In genomic region chr22:40728731-40729189, GRCh38 we compare ENCODE assay signal across 9 cellular contexts. TPM values are rescaled to one million over a fixed set of nuclear protein-coding genes. Genes with fewer than 3 reads are reported as not detected.
DNase-seq lines count a peak whose midpoint lies in the region; ATAC-seq and TF ChIP-seq lines count a peak whose summit lies in the region.
"Had no signal": no experiment of that assay in that cellular context is flagged by ENCODE, and none has a peak within 500 bp of the region (broad histone marks: within the 10 kb centered on the region; RNA-seq: fewer than 3 reads in every experiment).

No MANE protein-coding gene starts in this region.

- no peaks in the 10 kb centered on the region for H3K79me1 ChIP-seq in mesenchymal stem cell (replicated peaks; ENCODE audit: low read length, poor library complexity, severe bottlenecking)

- H3K9me3 Mint-ChIP-seq in activated T-helper 2 cell treated with anti-CD3 and anti-CD28 coated beads, Interferon-gamma antibody, Interleukin-2, Interleukin-4, amounts not matched to agents 10 μg/mL and 5 μg/mL and 100 μg/mL, durations not matched to agents 14 hours and 24 hours and 36 hours = peaks cover 4% of the 10 kb centered on the region

- WGBS in mesenchymal stem cell = 26% methylated on average over 13 of the region's 13 CpGs

- peak overlapping the region in 1 of 2 experiments; percentile 10 for H3K14ac ChIP-seq in mesenchymal stem cell (ENCODE audit: low read length in 2 of 2)

- no peaks in the 10 kb centered on the region for H3K36me3 ChIP-seq in cardiac muscle cell
- no peaks in the 10 kb centered on the region for H3K36me3 ChIP-seq in right atrium auricular region
- no peaks in the 10 kb centered on the region for H3K36me3 ChIP-seq in mesenchymal stem cell (ENCODE audit: control insufficient read depth in 1 of 2, insufficient read depth in 2 of 2, low read depth in 1 of 2, low read length in 2 of 2)
- no peaks in the 10 kb centered on the region for H3K36me3 ChIP-seq in tibial artery
- H3K36me3 ChIP-seq: left ventricle myocardium inferior had no signal

- peak; percentile 64 to 79 for DNase-seq in cardiac muscle cell (ENCODE audit: low read depth in 1 of 2, low spot score in 1 of 2)
- no peak for DNase-seq in right atrium auricular region (ENCODE audit: low spot score)
- DNase-seq in activated T-helper 2 cell treated with anti-CD3 and anti-CD28 coated beads, Interferon-gamma antibody, Interleukin-2, Interleukin-4, amounts not matched to agents 10 μg/mL and 5 μg/mL and 100 μg/mL, durations not matched to agents 14 hours and 24 hours and 36 hours (ENCODE audit: low spot score) = peak; percentile 49
- DNase-seq in mesenchymal stem cell = peak; percentile 86
- DNase-seq in cortex of kidney (lab: John Stamatoyannopoulos, UW) = no peak
- no peak for DNase-seq in tibial artery
- DNase-seq: left ventricle myocardium inferior had no signal

- H2BK15ac ChIP-seq in mesenchymal stem cell (ENCODE audit: low read depth, poor library complexity, severe bottlenecking) = no peak overlapping the region

- no peak overlapping the region for H3K23ac ChIP-seq in mesenchymal stem cell (ENCODE audit: low read length in 2 of 2)

- H2AK5ac ChIP-seq in mesenchymal stem cell (ENCODE audit: low read length, severe bottlenecking) = peak overlapping the region; percentile 36

- peak overlapping the region; percentile 51 for H3K4me3 Mint-ChIP-seq in activated T-helper 2 cell treated with anti-CD3 and anti-CD28 coated beads, Interferon-gamma antibody, Interleukin-2, Interleukin-4, amounts not matched to agents 10 μg/mL and 5 μg/mL and 100 μg/mL, durations not matched to agents 14 hours and 24 hours and 36 hours (ENCODE audit: low read depth)

- peaks cover 4% of the 10 kb centered on the region for H3K36me3 Mint-ChIP-seq in activated T-helper 2 cell treated with anti-CD3 and anti-CD28 coated beads, Interferon-gamma antibody, Interleukin-2, Interleukin-4, amounts not matched to agents 10 μg/mL and 5 μg/mL and 100 μg/mL, durations not matched to agents 14 hours and 24 hours and 36 hours (ENCODE audit: low read depth)

- no peak overlapping the region for H3K4me2 ChIP-seq in mesenchymal stem cell (ENCODE audit: low read length, poor library complexity, severe bottlenecking)

- no peaks in the 10 kb centered on the region for H3K9me3 ChIP-seq in cardiac muscle cell (ENCODE audit: low read depth)
- H3K9me3 ChIP-seq in right atrium auricular region = no peaks in the 10 kb centered on the region
- H3K9me3 ChIP-seq in mesenchymal stem cell (ENCODE audit: control insufficient read depth, low read length) = no peaks in the 10 kb centered on the region
- H3K9me3 ChIP-seq in tibial artery = no peaks in the 10 kb centered on the region
- H3K9me3 ChIP-seq: left ventricle myocardium inferior had no signal

- H3K27me3 Mint-ChIP-seq in activated T-helper 2 cell treated with anti-CD3 and anti-CD28 coated beads, Interferon-gamma antibody, Interleukin-2, Interleukin-4, amounts not matched to agents 10 μg/mL and 5 μg/mL and 100 μg/mL, durations not matched to agents 14 hours and 24 hours and 36 hours (ENCODE audit: low read depth) = peaks cover under 1% of the 10 kb centered on the region

- H3K18ac ChIP-seq in mesenchymal stem cell (ENCODE audit: low read depth in 1 of 2, low read length in 2 of 2) = peak overlapping the region in 1 of 2 experiments; percentile 69

- TF ChIP-seq CTCF in cardiac muscle cell (IDR thresholded peaks at IDR 0.05; ENCODE audit: low read depth, low read length) = no peak
- TF ChIP-seq CTCF in right atrium auricular region (IDR thresholded peaks at IDR 0.05) = no peak
- TF ChIP-seq CTCF in tibial artery (IDR thresholded peaks at IDR 0.05) = no peak

- H3K4ac ChIP-seq in mesenchymal stem cell (ENCODE audit: low read depth in 1 of 2, low read length in 2 of 2) = peak overlapping the region; percentile 0 to 49

- H3K4me3 ChIP-seq in cardiac muscle cell = no peak overlapping the region
- no peak overlapping the region for H3K4me3 ChIP-seq in right atrium auricular region
- no peak overlapping the region for H3K4me3 ChIP-seq in mesenchymal stem cell (ENCODE audit: insufficient read depth in 1 of 2, low read depth in 1 of 2, low read length in 2 of 2)
- H3K4me3 ChIP-seq in tibial artery = no peak overlapping the region
- H3K4me3 ChIP-seq: left ventricle myocardium inferior had no signal

- H3K9ac ChIP-seq in mesenchymal stem cell (ENCODE audit: low read length) = no peak overlapping the region

- H2AFZ ChIP-seq in mesenchymal stem cell (ENCODE audit: low read depth, low read length) = no peak overlapping the region

- ATAC-seq in HG03342 (IDR thresholded peaks at IDR 0.05; ENCODE audit: unreplicated experiment) (no peak), HG03521 (IDR thresholded peaks at IDR 0.05; ENCODE audit: unreplicated experiment) (no peak)

- no peaks in the 10 kb centered on the region for H3K27me3 ChIP-seq in cardiac muscle cell
- no peaks in the 10 kb centered on the region for H3K27me3 ChIP-seq in right atrium auricular region
- H3K27me3 ChIP-seq in mesenchymal stem cell (ENCODE audit: control insufficient read depth in 1 of 2, insufficient read depth in 1 of 2, low read length in 2 of 2) = no peaks in the 10 kb centered on the region
- H3K27me3 ChIP-seq in tibial artery = no peaks in the 10 kb centered on the region

- H3K27ac ChIP-seq in cardiac muscle cell (peak overlapping the region; percentile 73), right atrium auricular region (no peak overlapping the region), mesenchymal stem cell (ENCODE audit: low read length, poor library complexity, severe bottlenecking) (no peak overlapping the region), tibial artery (no peak overlapping the region)
- H3K27ac ChIP-seq: left ventricle myocardium inferior had no signal

- no peak overlapping the region for H2BK120ac ChIP-seq in mesenchymal stem cell (ENCODE audit: low read depth, low read length)

- intact Hi-C loops in activated T-helper 2 cell treated with anti-CD3 and anti-CD28 coated beads, Interferon-gamma antibody, Interleukin-2, Interleukin-4, amounts not matched to agents 10 μg/mL and 5 μg/mL and 100 μg/mL, durations not matched to agents 14 hours and 24 hours and 36 hours (cut with micrococcal nuclease) = loop anchor here (5.0 kb wide), 1 partner anchor 39 kb away; no protein-coding TSS in a partner anchor
- intact Hi-C loops in tibial artery (cut with DNase I; ENCODE audit: low total_unique reads) = no loop called here

- H4K8ac ChIP-seq in mesenchymal stem cell (ENCODE audit: low read length) = peak overlapping the region; percentile 10

- H3K27ac Mint-ChIP-seq in activated T-helper 2 cell treated with anti-CD3 and anti-CD28 coated beads, Interferon-gamma antibody, Interleukin-2, Interleukin-4, amounts not matched to agents 10 μg/mL and 5 μg/mL and 100 μg/mL, durations not matched to agents 14 hours and 24 hours and 36 hours = peak overlapping the region; percentile 58

- H3K4me1 ChIP-seq in cardiac muscle cell (ENCODE audit: low read depth) (peaks cover 13% of the 10 kb centered on the region), right atrium auricular region (peaks cover 0 to 5% of the 10 kb centered on the region in 2 donors), mesenchymal stem cell (ENCODE audit: control insufficient read depth, insufficient read depth, low read depth, low read length) (peaks cover 6% of the 10 kb centered on the region), tibial artery (peaks cover 0 to 11% (median 9%) of the 10 kb centered on the region in 4 donors)

- peaks cover 42% of the 10 kb centered on the region for H3K4me1 Mint-ChIP-seq in activated T-helper 2 cell treated with anti-CD3 and anti-CD28 coated beads, Interferon-gamma antibody, Interleukin-2, Interleukin-4, amounts not matched to agents 10 μg/mL and 5 μg/mL and 100 μg/mL, durations not matched to agents 14 hours and 24 hours and 36 hours (ENCODE audit: low read depth)

- peak overlapping the region in 1 of 2 experiments; percentile 76 for H2BK12ac ChIP-seq in mesenchymal stem cell (ENCODE audit: low read length in 2 of 2)

- no peak overlapping the region for H4K91ac ChIP-seq in mesenchymal stem cell (ENCODE audit: low read length)

- no peak overlapping the region for H2BK5ac ChIP-seq in mesenchymal stem cell (ENCODE audit: low read depth, low read length, poor library complexity, severe bottlenecking)

RNA-seq across cellular contexts. Expression of gene MCHR1, which starts 49.5 kb away (rescaled TPM):
- total RNA-seq in cardiac muscle cell (0.12 and 0.14 TPM in 2 replicates), right atrium auricular region (1 to 10 TPM in 1 of 2 donors, not detected in 1; 2.0 TPM)
- polyA plus RNA-seq in cardiac muscle cell = 0.59 TPM in 1 of 2 replicates, not detected in the other
- total RNA-seq in activated T-helper 2 cell treated with anti-CD3 and anti-CD28 coated beads, Interferon-gamma antibody, Interleukin-2, Interleukin-4, amounts not matched to agents 10 μg/mL and 5 μg/mL and 100 μg/mL, durations not matched to agents 14 hours and 24 hours and 36 hours = not detected in 2 replicates
- 0.76 TPM for polyA plus RNA-seq in mesenchymal stem cell (2013, experiment 1 of 2)
- 0.48 TPM for polyA plus RNA-seq in mesenchymal stem cell (2013, experiment 2 of 2)

Comparison
In these comparisons a context has a peak if more than half of its experiments do, and no peak if none do; other contexts are left out.
1. DNase-seq: peak in cardiac muscle cell (2 of 2), activated T-helper 2 cell treated with anti-CD3 and anti-CD28 coated beads, Interferon-gamma antibody, Interleukin-2, Interleukin-4, amounts not matched to agents 10 μg/mL and 5 μg/mL and 100 μg/mL, durations not matched to agents 14 hours and 24 hours and 36 hours (single experiment) and mesenchymal stem cell (single experiment); none in right atrium auricular region (single experiment), cortex of kidney (single experiment) and tibial artery (0 of 2).